11 cellular contexts compared by ENCODE assay signal in the genomic region with DNA sequence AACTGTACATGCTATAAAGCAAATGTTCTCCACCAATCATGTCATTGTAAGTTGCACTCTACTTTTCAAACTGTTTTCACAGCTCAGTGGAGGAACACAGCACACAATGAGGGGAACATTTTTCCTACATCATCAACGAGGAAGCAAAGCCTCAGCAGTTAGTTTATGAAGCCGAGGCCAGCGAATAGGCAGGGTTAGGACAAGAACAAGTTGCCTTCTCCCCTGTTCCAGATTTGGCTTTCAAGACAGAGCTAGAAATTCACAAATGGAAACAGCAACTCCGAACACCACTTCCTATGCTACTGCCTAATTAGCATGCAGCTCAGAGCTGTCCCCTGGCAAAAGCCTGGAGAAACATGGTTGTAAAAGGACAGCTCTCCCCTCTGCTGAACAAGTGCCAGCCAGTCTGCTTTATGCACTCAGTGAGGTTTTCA. TPM values are rescaled to one million over a fixed set of nuclear protein-coding genes. Genes with fewer than 3 reads are reported as not detected.
DNase-seq lines count a peak whose midpoint lies in the region; ATAC-seq and TF ChIP-seq lines count a peak whose summit lies in the region.
"Had no signal": no experiment of that assay in that cellular context is flagged by ENCODE, and none has a peak within 500 bp of the region (broad histone marks: within the 10 kb centered on the region; RNA-seq: fewer than 3 reads in every experiment).

No MANE protein-coding gene starts in this region.

- 42 to 52% methylated on average over 4 of the region's 4 CpGs for WGBS in body of pancreas, 2 donors
- 9 to 26% (median 19%) methylated on average over 4 of the region's 4 CpGs for WGBS in stomach, 5 donors

- CTCF ChIA-PET in HCT116 (lab: Charles Lee) = no interaction called here

- POLR2A ChIA-PET in HCT116 (lab: Charles Lee) = no interaction called here

- no peak for TF ChIP-seq POLR2A in HCT116 (IDR thresholded peaks at IDR 0.05; ENCODE audit: borderline replicate concordance, extremely low read depth, insufficient read depth, insufficient read length)
- no peak for TF ChIP-seq POLR2A in body of pancreas (IDR thresholded peaks at IDR 0.05)
- TF ChIP-seq POLR2A in stomach (IDR thresholded peaks at IDR 0.05) = no peak

- H3K4me3 ChIP-seq in HCT116 (replicated peaks in 1 of 2; ENCODE audit: low read depth in 1 of 2, low read length in 2 of 2) (no peak overlapping the region), body of pancreas (no peak overlapping the region), stomach (no peak overlapping the region)
- H3K4me3 ChIP-seq: SJSA1 had no signal

- peaks cover 28 to 33% of the 10 kb centered on the region in 2 experiments for H3K4me1 ChIP-seq in HCT116 (ENCODE audit: control insufficient read depth in 1 of 2, insufficient read depth in 2 of 2, low read length in 2 of 2)
- H3K4me1 ChIP-seq in body of pancreas = peaks cover 7% of the 10 kb centered on the region
- H3K4me1 ChIP-seq in stomach = peaks cover 0 to 31% (median 22%) of the 10 kb centered on the region in 4 donors

- no peaks in the 10 kb centered on the region for H3K79me2 ChIP-seq in HCT116 (ENCODE audit: insufficient read depth, low read length)

- H4K20me1 ChIP-seq in HCT116 (ENCODE audit: insufficient read depth) = no peaks in the 10 kb centered on the region

- no peak overlapping the region for H3K9ac ChIP-seq in HCT116 (ENCODE audit: low read length)

- no peak for ATAC-seq in HCT116
- no peak for ATAC-seq in body of pancreas
- no peak for ATAC-seq in HG02970 (IDR thresholded peaks at IDR 0.05; ENCODE audit: low FRiP score, unreplicated experiment)

- no TSS peak for BruUV-seq in HCT116 (replicated peaks; lab: Mats Ljungman, UMichigan)

- no peaks in the 10 kb centered on the region for H3K36me3 ChIP-seq in HCT116 (ENCODE audit: control insufficient read depth in 1 of 2, insufficient read depth in 2 of 2, low read length in 2 of 2)
- no peaks in the 10 kb centered on the region for H3K36me3 ChIP-seq in body of pancreas (replicated peaks in 1 of 2; ENCODE audit: insufficient read depth in 1 of 2, low read depth in 2 of 2)
- no peaks in the 10 kb centered on the region for H3K36me3 ChIP-seq in stomach
- H3K36me3 ChIP-seq: SJSA1 had no signal

- intact Hi-C loops in HCT116 (cut with micrococcal nuclease) (loop anchor here (5.0 kb wide), 1 partner anchor 133 kb away; a partner anchor contains a TSS), body of pancreas (cut with DNase I) (no loop called here), stomach (cut with DNase I; ENCODE audit: low total_unique reads) (no loop called here)

- TF ChIP-seq CTCF in HCT116 (IDR thresholded peaks at IDR 0.05 in 2 of 3, conservative IDR thresholded peaks at IDR 0.05 in 1 of 3; ENCODE audit: borderline replicate concordance in 1 of 3, insufficient read depth in 1 of 3, low read depth in 2 of 3, low read length in 2 of 3) = no peak
- no peak for TF ChIP-seq CTCF in body of pancreas (IDR thresholded peaks at IDR 0.05)
- no peak for TF ChIP-seq CTCF in stomach (IDR thresholded peaks at IDR 0.05)

- peak overlapping the region; percentile 65; the same call in 1 of the 2 replicates for H3K27ac ChIP-seq in HCT116 (ENCODE audit: low read depth, low read length)
- peak overlapping the region in 3 of 4 donors; percentile 1 to 31 (median 31) for H3K27ac ChIP-seq in body of pancreas
- H3K27ac ChIP-seq in stomach = peak overlapping the region in 4 of 5 donors; percentile 14 to 54 (median 46)
- H3K27ac ChIP-seq: SJSA1 had no signal

- H3K9me3 ChIP-seq in HCT116 (ENCODE audit: control insufficient read depth in 1 of 2, insufficient read depth in 1 of 2, low read depth in 1 of 2, low read length in 2 of 2) (no peaks in the 10 kb centered on the region), body of pancreas (no peaks in the 10 kb centered on the region), stomach (no peaks in the 10 kb centered on the region)
- H3K9me3 ChIP-seq: SJSA1 had no signal

- no peaks in the 10 kb centered on the region for H3K27me3 ChIP-seq in HCT116 (ENCODE audit: insufficient read depth, low read length)
- H3K27me3 ChIP-seq in body of pancreas = no peaks in the 10 kb centered on the region
- H3K27me3 ChIP-seq in stomach = no peaks in the 10 kb centered on the region
- H3K27me3 ChIP-seq: SJSA1 had no signal

- H3K4me2 ChIP-seq in HCT116 (ENCODE audit: low read length) = no peak overlapping the region

- H2AFZ ChIP-seq in HCT116 (ENCODE audit: low read depth, low read length, poor library complexity, severe bottlenecking) = peak overlapping the region; percentile 71

- DNase-seq in HCT116 (ENCODE audit: low read depth, low spot score) (no peak), body of pancreas (no peak), inferior parietal cortex (ENCODE audit: extremely low spot score) (peak; percentile 86), stomach (no peak), NCI-H345 treated with DMSO at 0.1 percent for 48 hours (lab: John Stamatoyannopoulos, UW; ENCODE audit: unreplicated experiment) (no peak), cortex of kidney (lab: John Stamatoyannopoulos, UW) (no peak), NCI-H2029 (lab: John Stamatoyannopoulos, UW) (no peak)
- DNase-seq: GF-D8, NCI-H1105 treated with DMSO at 0.1 percent for 48 hours had no signal

- no peak for TF ChIP-seq RAD21 in HCT116 (IDR thresholded peaks at IDR 0.05; ENCODE audit: low read depth)

- no peaks in the 10 kb centered on the region for H3K9me2 ChIP-seq in HCT116 (ENCODE audit: insufficient read depth)

- TF ChIP-seq EP300 in stomach (IDR thresholded peaks at IDR 0.05) = no peak

- RAD21 ChIA-PET in HCT116 (lab: Charles Lee; ENCODE audit: low non-redundant PET in 1 of 2, low total read pairs in 2 of 2, uncharacterized antibody in 2 of 2, unreplicated experiment in 2 of 2) = no interaction called here

TF ChIP-seq in HCT116, 20 proteins besides CTCF, POLR2A, EP300 and RAD21:
- no peak for TF ChIP-seq TCF7L2 (IDR thresholded peaks at IDR 0.05; ENCODE audit: borderline replicate concordance, extremely low read depth, insufficient read depth, insufficient read length)
- no peak for TF ChIP-seq ELF1 (IDR thresholded peaks at IDR 0.05; ENCODE audit: borderline replicate concordance, low read depth)
- TF ChIP-seq EGR1 (IDR thresholded peaks at IDR 0.05; ENCODE audit: low read depth) = no peak
- TF ChIP-seq EZH2phosphoT487 (IDR thresholded peaks at IDR 0.05; ENCODE audit: borderline replicate concordance) = no peak
- TF ChIP-seq, protein P1, sequence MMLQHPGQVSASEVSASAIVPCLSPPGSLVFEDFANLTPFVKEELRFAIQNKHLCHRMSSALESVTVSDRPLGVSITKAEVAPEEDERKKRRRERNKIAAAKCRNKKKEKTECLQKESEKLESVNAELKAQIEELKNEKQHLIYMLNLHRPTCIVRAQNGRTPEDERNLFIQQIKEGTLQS (IDR thresholded peaks at IDR 0.05) = no peak
- no peak for TF ChIP-seq CBX3 (IDR thresholded peaks at IDR 0.05; ENCODE audit: low read depth)
- no peak for TF ChIP-seq SRF (IDR thresholded peaks at IDR 0.05; ENCODE audit: low read depth)
- no peak for TF ChIP-seq EZH2 (IDR thresholded peaks at IDR 0.05)

RNA-seq across cellular contexts. Expression of a gene that starts 19.8 kb away (rescaled TPM):
- total RNA-seq in HCT116 (2021; ENCODE audit: unreplicated experiment) = 2.4 TPM
- polyA plus RNA-seq in HCT116 (2012) = 0.22 and 0.27 TPM in 2 replicates
- 10 to 100 TPM; 22.1 to 38.6 TPM for total RNA-seq in body of pancreas
- total RNA-seq in stomach = 10 to 100 TPM in 3 of 5 donors, 1 to 10 TPM in 2; 5.4 to 31.9 (median 24.6) TPM
- 1 to 10 TPM; 1.1 to 2.5 (median 1.9) TPM for polyA plus RNA-seq in stomach
